Comparison of ENCODE assay signal across 1 cellular context in the genomic region with DNA sequence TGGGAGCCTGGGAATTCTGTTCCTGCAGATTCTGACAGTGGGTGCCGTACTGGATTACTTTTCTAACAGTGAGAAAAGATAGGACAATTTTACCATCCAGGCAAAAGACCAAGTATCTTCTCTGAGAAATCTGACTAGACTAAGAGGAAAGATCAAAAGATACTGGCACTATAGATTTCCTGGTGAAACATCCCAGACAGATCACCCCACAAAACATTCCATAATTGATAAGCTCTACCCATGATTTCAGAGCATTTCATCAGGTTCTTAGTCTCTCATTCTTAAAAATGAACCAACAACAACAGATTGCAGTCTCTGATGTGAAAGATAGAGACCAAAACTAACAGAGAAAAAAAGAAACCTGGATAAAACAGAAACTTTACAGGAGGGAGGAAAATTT.
TF ChIP-seq lines count a peak whose summit lies in the region.

No MANE protein-coding gene starts in this region.

TF ChIP-seq in K562, 482 proteins besides CTCF, POLR2A, EP300 and RAD21 (continues in another document):
- TF ChIP-seq MEIS2 (IDR thresholded peaks at IDR 0.05; ENCODE audit: partially characterized antibody) (peak; percentile 17), ZFX (CRISPR knock-in tag; IDR thresholded peaks at IDR 0.05) (no peak), TCF15 (CRISPR knock-in tag; IDR thresholded peaks at IDR 0.05) (no peak), FOS (IDR thresholded peaks at IDR 0.05; ENCODE audit: extremely low read depth, insufficient read length) (no peak), SIX5 (IDR thresholded peaks at IDR 0.05; ENCODE audit: borderline replicate concordance in 1 of 2, insufficient read depth in 1 of 2, low read depth in 1 of 2, low read length in 2 of 2) (no peak), ATF4 (CRISPR knock-in tag; IDR thresholded peaks at IDR 0.05) (peak; percentile 68), ARID1B (IDR thresholded peaks at IDR 0.05) (peak; percentile 24; the same call in 1 of the 2 replicates), ARID3B (CRISPR knock-in tag; IDR thresholded peaks at IDR 0.05; ENCODE audit: borderline replicate concordance) (no peak), KLF1 (tag; IDR thresholded peaks at IDR 0.05) (no peak), BCL6 (CRISPR knock-in tag; IDR thresholded peaks at IDR 0.05) (no peak), MTA1 (IDR thresholded peaks at IDR 0.05; ENCODE audit: borderline replicate concordance) (peak; percentile 69; the same call in 1 of the 2 replicates), NCOA1 (IDR thresholded peaks at IDR 0.05; ENCODE audit: low read depth) (no peak), ZFP1 (CRISPR knock-in tag; IDR thresholded peaks at IDR 0.05) (no peak), SREBF1 (IDR thresholded peaks at IDR 0.05; ENCODE audit: borderline replicate concordance, low read depth, low read length) (peak; percentile 71; the same call in 1 of the 2 replicates), KLF6 (CRISPR knock-in tag; IDR thresholded peaks at IDR 0.05; ENCODE audit: borderline replicate concordance) (no peak), GABPB1 (CRISPR knock-in tag; IDR thresholded peaks at IDR 0.05) (no peak), ERF (CRISPR knock-in tag; IDR thresholded peaks at IDR 0.05) (no peak), ESRRA (IDR thresholded peaks at IDR 0.05; ENCODE audit: borderline replicate concordance, low read depth) (no peak), EP400 (IDR thresholded peaks at IDR 0.05) (no peak), FIP1L1 (IDR thresholded peaks at IDR 0.05; ENCODE audit: low read depth, low read length, poor library complexity, severe bottlenecking) (no peak), HDAC1 (IDR thresholded peaks at IDR 0.05) (no peak), ZNF146 (CRISPR knock-in tag; IDR thresholded peaks at IDR 0.05; ENCODE audit: unreplicated experiment) (no peak), PRDM10 (IDR thresholded peaks at IDR 0.05; ENCODE audit: partially characterized antibody) (peak; percentile 60), STAG1 (CRISPR knock-in tag; IDR thresholded peaks at IDR 0.05; ENCODE audit: borderline replicate concordance) (no peak), SETDB1 (IDR thresholded peaks at IDR 0.05; ENCODE audit: low read length) (no peak), CBX1 (IDR thresholded peaks at IDR 0.05; ENCODE audit: low read depth) (no peak), ZSCAN29 (IDR thresholded peaks at IDR 0.05) (no peak), ZBTB17 (CRISPR knock-in tag; IDR thresholded peaks at IDR 0.05) (no peak), JUNB (CRISPR knock-in tag; conservative IDR thresholded peaks at IDR 0.05) (no peak), ZNF699 (CRISPR knock-in tag; IDR thresholded peaks at IDR 0.05; ENCODE audit: insufficient replicate concordance) (no peak), ZNF140 (CRISPR knock-in tag; IDR thresholded peaks at IDR 0.05) (no peak), PTRF (tag; IDR thresholded peaks at IDR 0.05) (no peak), NR2C2 (CRISPR knock-in tag; IDR thresholded peaks at IDR 0.05) (no peak), NR2C2 (tag; IDR thresholded peaks at IDR 0.05) (peak; percentile 31; the same call in 1 of the 2 replicates), BRD4 (IDR thresholded peaks at IDR 0.05) (no peak)
- TF ChIP-seq, protein P1, sequence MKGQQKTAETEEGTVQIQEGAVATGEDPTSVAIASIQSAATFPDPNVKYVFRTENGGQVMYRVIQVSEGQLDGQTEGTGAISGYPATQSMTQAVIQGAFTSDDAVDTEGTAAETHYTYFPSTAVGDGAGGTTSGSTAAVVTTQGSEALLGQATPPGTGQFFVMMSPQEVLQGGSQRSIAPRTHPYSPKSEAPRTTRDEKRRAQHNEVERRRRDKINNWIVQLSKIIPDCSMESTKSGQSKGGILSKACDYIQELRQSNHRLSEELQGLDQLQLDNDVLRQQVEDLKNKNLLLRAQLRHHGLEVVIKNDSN (CRISPR knock-in tag; IDR thresholded peaks at IDR 0.05) = no peak
- TF ChIP-seq, protein P2, sequence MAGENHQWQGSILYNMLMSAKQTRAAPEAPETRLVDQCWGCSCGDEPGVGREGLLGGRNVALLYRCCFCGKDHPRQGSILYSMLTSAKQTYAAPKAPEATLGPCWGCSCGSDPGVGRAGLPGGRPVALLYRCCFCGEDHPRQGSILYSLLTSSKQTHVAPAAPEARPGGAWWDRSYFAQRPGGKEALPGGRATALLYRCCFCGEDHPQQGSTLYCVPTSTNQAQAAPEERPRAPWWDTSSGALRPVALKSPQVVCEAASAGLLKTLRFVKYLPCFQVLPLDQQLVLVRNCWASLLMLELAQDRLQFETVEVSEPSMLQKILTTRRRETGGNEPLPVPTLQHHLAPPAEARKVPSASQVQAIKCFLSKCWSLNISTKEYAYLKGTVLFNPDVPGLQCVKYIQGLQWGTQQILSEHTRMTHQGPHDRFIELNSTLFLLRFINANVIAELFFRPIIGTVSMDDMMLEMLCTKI (IDR thresholded peaks at IDR 0.05; ENCODE audit: partially characterized antibody) = no peak
- TF ChIP-seq, protein P3, sequence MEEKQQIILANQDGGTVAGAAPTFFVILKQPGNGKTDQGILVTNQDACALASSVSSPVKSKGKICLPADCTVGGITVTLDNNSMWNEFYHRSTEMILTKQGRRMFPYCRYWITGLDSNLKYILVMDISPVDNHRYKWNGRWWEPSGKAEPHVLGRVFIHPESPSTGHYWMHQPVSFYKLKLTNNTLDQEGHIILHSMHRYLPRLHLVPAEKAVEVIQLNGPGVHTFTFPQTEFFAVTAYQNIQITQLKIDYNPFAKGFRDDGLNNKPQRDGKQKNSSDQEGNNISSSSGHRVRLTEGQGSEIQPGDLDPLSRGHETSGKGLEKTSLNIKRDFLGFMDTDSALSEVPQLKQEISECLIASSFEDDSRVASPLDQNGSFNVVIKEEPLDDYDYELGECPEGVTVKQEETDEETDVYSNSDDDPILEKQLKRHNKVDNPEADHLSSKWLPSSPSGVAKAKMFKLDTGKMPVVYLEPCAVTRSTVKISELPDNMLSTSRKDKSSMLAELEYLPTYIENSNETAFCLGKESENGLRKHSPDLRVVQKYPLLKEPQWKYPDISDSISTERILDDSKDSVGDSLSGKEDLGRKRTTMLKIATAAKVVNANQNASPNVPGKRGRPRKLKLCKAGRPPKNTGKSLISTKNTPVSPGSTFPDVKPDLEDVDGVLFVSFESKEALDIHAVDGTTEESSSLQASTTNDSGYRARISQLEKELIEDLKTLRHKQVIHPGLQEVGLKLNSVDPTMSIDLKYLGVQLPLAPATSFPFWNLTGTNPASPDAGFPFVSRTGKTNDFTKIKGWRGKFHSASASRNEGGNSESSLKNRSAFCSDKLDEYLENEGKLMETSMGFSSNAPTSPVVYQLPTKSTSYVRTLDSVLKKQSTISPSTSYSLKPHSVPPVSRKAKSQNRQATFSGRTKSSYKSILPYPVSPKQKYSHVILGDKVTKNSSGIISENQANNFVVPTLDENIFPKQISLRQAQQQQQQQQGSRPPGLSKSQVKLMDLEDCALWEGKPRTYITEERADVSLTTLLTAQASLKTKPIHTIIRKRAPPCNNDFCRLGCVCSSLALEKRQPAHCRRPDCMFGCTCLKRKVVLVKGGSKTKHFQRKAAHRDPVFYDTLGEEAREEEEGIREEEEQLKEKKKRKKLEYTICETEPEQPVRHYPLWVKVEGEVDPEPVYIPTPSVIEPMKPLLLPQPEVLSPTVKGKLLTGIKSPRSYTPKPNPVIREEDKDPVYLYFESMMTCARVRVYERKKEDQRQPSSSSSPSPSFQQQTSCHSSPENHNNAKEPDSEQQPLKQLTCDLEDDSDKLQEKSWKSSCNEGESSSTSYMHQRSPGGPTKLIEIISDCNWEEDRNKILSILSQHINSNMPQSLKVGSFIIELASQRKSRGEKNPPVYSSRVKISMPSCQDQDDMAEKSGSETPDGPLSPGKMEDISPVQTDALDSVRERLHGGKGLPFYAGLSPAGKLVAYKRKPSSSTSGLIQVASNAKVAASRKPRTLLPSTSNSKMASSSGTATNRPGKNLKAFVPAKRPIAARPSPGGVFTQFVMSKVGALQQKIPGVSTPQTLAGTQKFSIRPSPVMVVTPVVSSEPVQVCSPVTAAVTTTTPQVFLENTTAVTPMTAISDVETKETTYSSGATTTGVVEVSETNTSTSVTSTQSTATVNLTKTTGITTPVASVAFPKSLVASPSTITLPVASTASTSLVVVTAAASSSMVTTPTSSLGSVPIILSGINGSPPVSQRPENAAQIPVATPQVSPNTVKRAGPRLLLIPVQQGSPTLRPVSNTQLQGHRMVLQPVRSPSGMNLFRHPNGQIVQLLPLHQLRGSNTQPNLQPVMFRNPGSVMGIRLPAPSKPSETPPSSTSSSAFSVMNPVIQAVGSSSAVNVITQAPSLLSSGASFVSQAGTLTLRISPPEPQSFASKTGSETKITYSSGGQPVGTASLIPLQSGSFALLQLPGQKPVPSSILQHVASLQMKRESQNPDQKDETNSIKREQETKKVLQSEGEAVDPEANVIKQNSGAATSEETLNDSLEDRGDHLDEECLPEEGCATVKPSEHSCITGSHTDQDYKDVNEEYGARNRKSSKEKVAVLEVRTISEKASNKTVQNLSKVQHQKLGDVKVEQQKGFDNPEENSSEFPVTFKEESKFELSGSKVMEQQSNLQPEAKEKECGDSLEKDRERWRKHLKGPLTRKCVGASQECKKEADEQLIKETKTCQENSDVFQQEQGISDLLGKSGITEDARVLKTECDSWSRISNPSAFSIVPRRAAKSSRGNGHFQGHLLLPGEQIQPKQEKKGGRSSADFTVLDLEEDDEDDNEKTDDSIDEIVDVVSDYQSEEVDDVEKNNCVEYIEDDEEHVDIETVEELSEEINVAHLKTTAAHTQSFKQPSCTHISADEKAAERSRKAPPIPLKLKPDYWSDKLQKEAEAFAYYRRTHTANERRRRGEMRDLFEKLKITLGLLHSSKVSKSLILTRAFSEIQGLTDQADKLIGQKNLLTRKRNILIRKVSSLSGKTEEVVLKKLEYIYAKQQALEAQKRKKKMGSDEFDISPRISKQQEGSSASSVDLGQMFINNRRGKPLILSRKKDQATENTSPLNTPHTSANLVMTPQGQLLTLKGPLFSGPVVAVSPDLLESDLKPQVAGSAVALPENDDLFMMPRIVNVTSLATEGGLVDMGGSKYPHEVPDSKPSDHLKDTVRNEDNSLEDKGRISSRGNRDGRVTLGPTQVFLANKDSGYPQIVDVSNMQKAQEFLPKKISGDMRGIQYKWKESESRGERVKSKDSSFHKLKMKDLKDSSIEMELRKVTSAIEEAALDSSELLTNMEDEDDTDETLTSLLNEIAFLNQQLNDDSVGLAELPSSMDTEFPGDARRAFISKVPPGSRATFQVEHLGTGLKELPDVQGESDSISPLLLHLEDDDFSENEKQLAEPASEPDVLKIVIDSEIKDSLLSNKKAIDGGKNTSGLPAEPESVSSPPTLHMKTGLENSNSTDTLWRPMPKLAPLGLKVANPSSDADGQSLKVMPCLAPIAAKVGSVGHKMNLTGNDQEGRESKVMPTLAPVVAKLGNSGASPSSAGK (IDR thresholded peaks at IDR 0.05) = no peak
- TF ChIP-seq, protein P4, sequence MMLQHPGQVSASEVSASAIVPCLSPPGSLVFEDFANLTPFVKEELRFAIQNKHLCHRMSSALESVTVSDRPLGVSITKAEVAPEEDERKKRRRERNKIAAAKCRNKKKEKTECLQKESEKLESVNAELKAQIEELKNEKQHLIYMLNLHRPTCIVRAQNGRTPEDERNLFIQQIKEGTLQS (IDR thresholded peaks at IDR 0.05) = peak; percentile 46; the same call in 1 of the 2 replicates
- TF ChIP-seq, protein P4 (CRISPR knock-in tag; conservative IDR thresholded peaks at IDR 0.05) = no peak
